In genomic region chr2:16729335-16729734, GRCh38 we compare ENCODE assay signal across 14 cellular contexts.
DNase-seq lines count a peak whose midpoint lies in the region; ATAC-seq lines count a peak whose summit lies in the region.
"Had no signal": no experiment of that assay in that cellular context is flagged by ENCODE, and none has a peak within 500 bp of the region (broad histone marks: within the 10 kb centered on the region; RNA-seq: fewer than 3 reads in every experiment).

No MANE protein-coding gene starts in this region.

- no peak overlapping the region for H3K4me3 Mint-ChIP-seq in activated CD4-positive, alpha-beta T cell treated with anti-CD3 and anti-CD28 coated beads for 36 hours
- H3K4me3 Mint-ChIP-seq in naive B cell: peak overlapping the region in 3 of 8 donors; percentile 0 to 24 (median 3)
- H3K4me3 Mint-ChIP-seq: T-helper 17 cell had no signal

- H3K27ac Mint-ChIP-seq in activated CD4-positive, alpha-beta T cell treated with anti-CD3 and anti-CD28 coated beads for 36 hours: no peak overlapping the region
- peak overlapping the region in 3 of 6 donors; percentile 24 to 57 (median 29) for H3K27ac Mint-ChIP-seq in naive B cell
- H3K27ac Mint-ChIP-seq: T-helper 17 cell had no signal

- H3K27me3 Mint-ChIP-seq in activated CD4-positive, alpha-beta T cell treated with anti-CD3 and anti-CD28 coated beads for 36 hours: peaks cover 12% of the 10 kb centered on the region
- peaks cover under 1 to 10% (median 8%) of the 10 kb centered on the region in 3 donors for H3K27me3 Mint-ChIP-seq in naive B cell

- no peaks in the 10 kb centered on the region for H3K9me3 Mint-ChIP-seq in activated CD4-positive, alpha-beta T cell treated with anti-CD3 and anti-CD28 coated beads for 36 hours (ENCODE audit: low read depth)
- peaks cover 0 to 1% (median 0%) of the 10 kb centered on the region in 7 donors for H3K9me3 Mint-ChIP-seq in naive B cell

- CTCF ChIA-PET in activated CD4-positive, alpha-beta T cell treated with anti-CD3 and anti-CD28 coated beads for 36 hours (lab: Charles Lee): no interaction called here

- intact Hi-C loops in activated CD4-positive, alpha-beta T cell treated with anti-CD3 and anti-CD28 coated beads for 36 hours (cut with DNase I, micrococcal nuclease): loop anchor here (1.0 to 10.0 kb wide), 7 partner anchors 18 to 1555 kb away; partner anchors contain the start of genes CYRIA (in 1 of the 2), GEN1 (in 1 of the 2) and SMC6 (in 1 of the 2)

- peak; percentile 45 for ATAC-seq in activated CD4-positive, alpha-beta T cell treated with anti-CD3 and anti-CD28 coated beads for 36 hours
- ATAC-seq in GM21526 (IDR thresholded peaks at IDR 0.05; ENCODE audit: low FRiP score, unreplicated experiment): peak; percentile 63
- peak; percentile 62 for ATAC-seq in HG03432 (IDR thresholded peaks at IDR 0.05; ENCODE audit: unreplicated experiment)
- peak; percentile 88 to 93 for ATAC-seq in naive B cell (ENCODE audit: low read depth in 2 of 2)
- ATAC-seq in HG03095 (IDR thresholded peaks at IDR 0.05; ENCODE audit: unreplicated experiment): no peak
- ATAC-seq: T-helper 17 cell had no signal

- POLR2A ChIA-PET in activated CD4-positive, alpha-beta T cell treated with anti-CD3 and anti-CD28 coated beads for 36 hours (lab: Charles Lee): no interaction called here

- H3K4me1 Mint-ChIP-seq in activated CD4-positive, alpha-beta T cell treated with anti-CD3 and anti-CD28 coated beads for 36 hours: peaks cover 46% of the 10 kb centered on the region
- H3K4me1 Mint-ChIP-seq in naive B cell: peaks cover 10 to 25% (median 11%) of the 10 kb centered on the region in 3 donors
- H3K4me1 Mint-ChIP-seq: T-helper 17 cell had no signal

- DNase-seq in activated CD4-positive, alpha-beta T cell treated with anti-CD3 and anti-CD28 coated beads for 36 hours: peak; percentile 17
- no peak for DNase-seq in activated CD4-positive, alpha-beta T cell treated with anti-CD3 and anti-CD28 coated beads for 4 hours
- peak; percentile 9 for DNase-seq in naive B cell
- no peak for DNase-seq in NCI-H774 (lab: John Stamatoyannopoulos, UW)
- DNase-seq in cerebellum (ENCODE audit: low spot score): no peak
- DNase-seq: activated CD8-positive, alpha-beta memory T cell treated with anti-CD3 and anti-CD28 coated beads, Interleukin-2, amount 50 U/mL, for 48 hours; hippocampal formation; NCI-H1436; ovary; stimulated activated CD4-positive, alpha-beta T cell treated with anti-CD3 and anti-CD28 coated beads, Interleukin-2, amount 100 ng/mL, for 24 hours; T-helper 17 cell had no signal

- H3K36me3 Mint-ChIP-seq in activated CD4-positive, alpha-beta T cell treated with anti-CD3 and anti-CD28 coated beads for 36 hours (ENCODE audit: low read depth): peaks cover 3% of the 10 kb centered on the region
- H3K36me3 Mint-ChIP-seq in naive B cell: no peaks in the 10 kb centered on the region

Comparison
In these comparisons a context has a peak if more than half of its experiments do, and no peak if none do; other contexts are left out.
1. DNase-seq: peak in activated CD4-positive, alpha-beta T cell treated with anti-CD3 and anti-CD28 coated beads for 36 hours (single experiment) and naive B cell (single experiment); none in activated CD4-positive, alpha-beta T cell treated with anti-CD3 and anti-CD28 coated beads for 4 hours (0 of 2), NCI-H774 (single experiment) and cerebellum (single experiment).